In genomic region chr12:4168041-4168440, GRCh38 we compare ENCODE assay signal across 21 cellular contexts.
"Had no signal": no experiment of that assay in that cellular context is flagged by ENCODE, and none has a peak within 500 bp of the region (broad histone marks: within the 10 kb centered on the region; RNA-seq: fewer than 3 reads in every experiment).

No MANE protein-coding gene starts in this region.

- H3K4me2 ChIP-seq: smooth muscle cell had no signal

- H3K4me1 ChIP-seq: body of pancreas, pancreas had no signal

- H3K9me3 Mint-ChIP-seq: activated CD4-positive, alpha-beta memory T cell treated with anti-CD3 and anti-CD28 coated beads, Interleukin-2, amount 10 ng/mL, durations not matched to agents 7 days and 5 days; activated T-helper 17 cell treated with anti-CD3 and anti-CD28 coated beads, Interleukin-2, amount 50 U/mL, for 72 hours; T-helper 1 cell treated with Interleukin-12 subunit alpha and Interleukin-12 subunit beta and Interleukin-4 antibody, amounts not matched to agents 30 μg/mL and 1 μg/mL, for 36 hours had no signal

- H3K4me3 Mint-ChIP-seq: activated CD4-positive, alpha-beta memory T cell treated with anti-CD3 and anti-CD28 coated beads, Interleukin-2, amount 10 ng/mL, durations not matched to agents 7 days and 5 days; activated CD4-positive, alpha-beta T cell treated with anti-CD3 and anti-CD28 coated beads for 36 hours; activated CD8-positive, alpha-beta memory T cell treated with anti-CD3 and anti-CD28 coated beads, Interleukin-2, amount 10 ng/mL, durations not matched to agents 7 days and 5 days; activated T-helper 17 cell treated with anti-CD3 and anti-CD28 coated beads, Interleukin-2, amount 50 U/mL, for 72 hours; T-helper 1 cell treated with Interleukin-12 subunit alpha and Interleukin-12 subunit beta and Interleukin-4 antibody, amounts not matched to agents 30 μg/mL and 1 μg/mL, for 36 hours had no signal

- H3K27ac ChIP-seq: body of pancreas, dorsolateral prefrontal cortex, epithelial cell of prostate, foreskin keratinocyte, neutrophil, pancreas, VCaP had no signal

- DNase-seq: activated CD4-positive, alpha-beta memory T cell treated with anti-CD3 and anti-CD28 coated beads, Interleukin-2, amount 10 ng/mL, durations not matched to agents 7 days and 5 days; activated CD4-positive, alpha-beta T cell treated with anti-CD3 and anti-CD28 coated beads for 36 hours; activated CD8-positive, alpha-beta memory T cell treated with anti-CD3 and anti-CD28 coated beads, Interleukin-2, amount 10 ng/mL, durations not matched to agents 7 days and 5 days; activated naive CD4-positive, alpha-beta T cell treated with Interleukin-2 at 50 U/mL for 16 hours; body of pancreas; dorsolateral prefrontal cortex; foreskin keratinocyte; hippocampal formation; left colon; pancreas; stimulated activated CD4-positive, alpha-beta T cell treated with anti-CD3 and anti-CD28 coated beads, Interleukin-4, amount 100 ng/mL, for 1 hour had no signal

- FAIRE-seq: colon, islet of Langerhans, pancreas had no signal

- H3K9me3 ChIP-seq: body of pancreas, neutrophil, pancreas had no signal

- ATAC-seq: activated CD4-positive, alpha-beta T cell treated with anti-CD3 and anti-CD28 coated beads for 36 hours; activated CD8-positive, alpha-beta memory T cell treated with anti-CD3 and anti-CD28 coated beads, Interleukin-2, amount 10 ng/mL, durations not matched to agents 7 days and 5 days; activated T-helper 17 cell treated with anti-CD3 and anti-CD28 coated beads, Interleukin-2, amount 50 U/mL, for 72 hours; body of pancreas; foreskin keratinocyte; left colon; pancreas; sciatic nerve had no signal

- H3K4me3 ChIP-seq: body of pancreas, dorsolateral prefrontal cortex, lung, pancreas, smooth muscle cell had no signal

- H3K27me3 ChIP-seq: body of pancreas, foreskin keratinocyte, neutrophil, pancreas had no signal

- H3K27ac Mint-ChIP-seq: activated CD4-positive, alpha-beta T cell treated with anti-CD3 and anti-CD28 coated beads for 36 hours; activated CD8-positive, alpha-beta memory T cell treated with anti-CD3 and anti-CD28 coated beads, Interleukin-2, amount 10 ng/mL, durations not matched to agents 7 days and 5 days; activated T-helper 17 cell treated with anti-CD3 and anti-CD28 coated beads, Interleukin-2, amount 50 U/mL, for 72 hours; T-helper 1 cell treated with Interleukin-12 subunit alpha and Interleukin-12 subunit beta and Interleukin-4 antibody, amounts not matched to agents 30 μg/mL and 1 μg/mL, for 36 hours had no signal

- H3K36me3 ChIP-seq: neutrophil, pancreas had no signal

- H3K27me3 Mint-ChIP-seq: activated CD4-positive, alpha-beta memory T cell treated with anti-CD3 and anti-CD28 coated beads, Interleukin-2, amount 10 ng/mL, durations not matched to agents 7 days and 5 days; activated CD4-positive, alpha-beta T cell treated with anti-CD3 and anti-CD28 coated beads for 36 hours; activated CD8-positive, alpha-beta memory T cell treated with anti-CD3 and anti-CD28 coated beads, Interleukin-2, amount 10 ng/mL, durations not matched to agents 7 days and 5 days; activated T-helper 17 cell treated with anti-CD3 and anti-CD28 coated beads, Interleukin-2, amount 50 U/mL, for 72 hours had no signal
